8 cellular contexts compared by ENCODE assay signal in genomic region chr1:243946946-243947345, GRCh38.
A peak's percentile ranks its signal among the peaks of the same experiment; 100 is the strongest.
DNase-seq lines count a peak whose midpoint lies in the region; ATAC-seq and TF ChIP-seq lines count a peak whose summit lies in the region.

No MANE protein-coding gene starts in this region.

- intact Hi-C loops in mucosa of descending colon (cut with DNase I, micrococcal nuclease) = no loop called here

- peak; percentile 67 for DNase-seq in DMS 273 (lab: John Stamatoyannopoulos, UW; ENCODE audit: unreplicated experiment)
- peak; percentile 45 for DNase-seq in activated CD4-positive, alpha-beta T cell treated with anti-CD3 and anti-CD28 coated beads, Interleukin-2, amount 50 U/mL, for 1 hour
- peak in 1 of 2 donors; percentile 54 for DNase-seq in foreskin fibroblast
- DNase-seq in stimulated activated CD8-positive, alpha-beta memory T cell treated with anti-CD3 and anti-CD28 coated beads, Interleukin-7, amount 100 ng/mL, for 24 hours (ENCODE audit: low read depth) = peak; percentile 13
- DNase-seq in mucosa of descending colon = no peak
- no peak for DNase-seq in DMS114 treated with DMSO at 0.1 percent for 48 hours (lab: John Stamatoyannopoulos, UW; ENCODE audit: unreplicated experiment)

- ATAC-seq in HG02759 (IDR thresholded peaks at IDR 0.05; ENCODE audit: unreplicated experiment) (peak; percentile 49), mucosa of descending colon (no peak), HG03354 (IDR thresholded peaks at IDR 0.05; ENCODE audit: poor library complexity, severe bottlenecking, unreplicated experiment) (no peak)

- H3K4me3 ChIP-seq in foreskin fibroblast (ENCODE audit: low read depth in 1 of 2, low read length in 2 of 2) (no peak overlapping the region), mucosa of descending colon (no peak overlapping the region)

- H3K36me3 ChIP-seq in mucosa of descending colon (ENCODE audit: low read depth) = no peaks in the 10 kb centered on the region

- TF ChIP-seq CTCF in foreskin fibroblast (IDR thresholded peaks at IDR 0.05; ENCODE audit: low read depth, low read length) = peak; percentile 33
- no peak for TF ChIP-seq CTCF in mucosa of descending colon (IDR thresholded peaks at IDR 0.05)

- H3K9me3 ChIP-seq in mucosa of descending colon = no peaks in the 10 kb centered on the region

- H3K4me1 ChIP-seq in mucosa of descending colon (ENCODE audit: low read depth) = no peaks in the 10 kb centered on the region

Comparison
In these comparisons a context has a peak if more than half of its experiments do, and no peak if none do; other contexts are left out.
1. DNase-seq: peak in DMS 273 (single experiment), activated CD4-positive, alpha-beta T cell treated with anti-CD3 and anti-CD28 coated beads, Interleukin-2, amount 50 U/mL, for 1 hour (single experiment) and stimulated activated CD8-positive, alpha-beta memory T cell treated with anti-CD3 and anti-CD28 coated beads, Interleukin-7, amount 100 ng/mL, for 24 hours (single experiment); none in mucosa of descending colon (0 of 3) and DMS114 treated with DMSO at 0.1 percent for 48 hours (single experiment).